In the genomic region with DNA sequence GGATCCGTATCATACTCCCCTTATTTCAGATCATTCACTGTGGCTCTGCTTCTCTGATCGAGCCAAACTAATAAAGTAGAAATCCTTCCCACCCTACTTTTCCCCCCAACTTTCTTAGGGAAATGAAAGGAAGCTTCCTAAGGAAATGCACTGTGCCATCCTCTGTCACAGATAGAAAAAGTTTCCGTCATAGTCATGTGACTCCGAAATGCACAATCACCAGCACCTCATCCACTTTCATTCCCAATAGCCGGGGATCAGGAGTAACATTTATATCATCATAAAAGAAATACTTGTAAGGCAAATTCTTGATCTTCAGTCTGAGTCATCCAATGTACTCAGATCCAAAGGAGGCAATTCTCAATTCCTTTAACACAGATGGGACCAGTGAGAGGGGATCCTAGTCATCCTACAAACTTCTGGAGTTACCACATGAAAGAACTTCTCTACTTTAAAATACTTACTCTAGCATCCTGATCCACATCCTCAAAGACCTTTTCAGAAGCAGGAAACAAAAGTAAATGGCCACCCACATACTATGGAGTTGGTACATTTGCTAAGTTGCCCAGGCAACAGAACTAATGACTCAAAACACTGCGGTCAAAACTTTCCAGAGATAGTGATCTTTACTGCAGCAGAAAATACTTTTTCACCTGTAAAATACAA, we compare ENCODE assay signal across 10 cellular contexts.
DNase-seq lines count a peak whose midpoint lies in the region; ATAC-seq, FAIRE-seq and TF ChIP-seq lines count a peak whose summit lies in the region.
"Had no signal": no experiment of that assay in that cellular context is flagged by ENCODE, and none has a peak within 500 bp of the region (broad histone marks: within the 10 kb centered on the region; RNA-seq: fewer than 3 reads in every experiment).

No MANE protein-coding gene starts in this region.

- peak; percentile 41 for FAIRE-seq in H54 (lab: Jason Lieb, UNC)

- H3K4me3 ChIP-seq in AG04449 (ENCODE audit: low read depth, low read length): no peak overlapping the region
- H3K4me3 ChIP-seq in fibroblast of mammary gland (ENCODE audit: control insufficient read depth, low read depth, low read length): no peak overlapping the region

- POLR2A ChIA-PET in AG04449 (lab: Yijun Ruan, JAX) (no interaction called here), RWPE1 (lab: Yijun Ruan, JAX; ENCODE audit: low non-redundant PET) (no interaction called here)

- ATAC-seq in HG03045 (IDR thresholded peaks at IDR 0.05; ENCODE audit: unreplicated experiment): no peak
- ATAC-seq in GM18907 (IDR thresholded peaks at IDR 0.05; ENCODE audit: unreplicated experiment): no peak
- ATAC-seq: stimulated activated naive B cell treated with anti-CD40 and anti-IgM and Interleukin-4, amounts not matched to agents 10 μg/mL and 1 μg/mL and 100 μg/mL, for 72 hours had no signal

- H3K27ac ChIP-seq in RWPE1: no peak overlapping the region

- DNase-seq in AG04449 (ENCODE audit: low read depth, low spot score) (peak; percentile 16), H54 (ENCODE audit: insufficient read length, low spot score) (peak; percentile 12), RWPE1 (ENCODE audit: low spot score) (peak; percentile 46), fibroblast of mammary gland (ENCODE audit: low read depth) (peak; percentile 94), NCI-H2227 (lab: John Stamatoyannopoulos, UW; ENCODE audit: unreplicated experiment) (no peak), 8988T (no peak)
- DNase-seq: activated CD8-positive, alpha-beta memory T cell treated with anti-CD3 and anti-CD28 coated beads, Interleukin-2, amount 50 U/mL, for 48 hours; stimulated activated naive B cell treated with anti-CD40 and anti-IgM and Interleukin-4, amounts not matched to agents 10 μg/mL and 1 μg/mL and 100 μg/mL, for 72 hours had no signal

- TF ChIP-seq CTCF in AG04449 (IDR thresholded peaks at IDR 0.05; ENCODE audit: insufficient read depth, low read length, missing control alignments) (no peak), RWPE1 (conservative IDR thresholded peaks at IDR 0.05; ENCODE audit: low read depth) (no peak), fibroblast of mammary gland (conservative IDR thresholded peaks at IDR 0.05; ENCODE audit: control insufficient read depth, insufficient read depth, low read depth, low read length) (no peak)

- CTCF ChIA-PET in AG04449 (lab: Yijun Ruan, JAX) (no interaction called here), RWPE1 (lab: Yijun Ruan, JAX) (interaction anchor here (0.6 kb wide), 1 partner anchor 24 kb away, joined by 3 read pairs; no protein-coding TSS in a partner anchor)

- no peak for TF ChIP-seq POLR2A in H54 (IDR thresholded peaks at IDR 0.05; ENCODE audit: low read depth, low read length)

Comparison
In these comparisons a context has a peak if more than half of its experiments do, and no peak if none do; other contexts are left out.
1. DNase-seq: peak in AG04449 (single experiment), H54 (single experiment), RWPE1 (single experiment) and fibroblast of mammary gland (single experiment); none in NCI-H2227 (single experiment) and 8988T (single experiment).